1 cellular context compared by ENCODE assay signal in the genomic region with DNA sequence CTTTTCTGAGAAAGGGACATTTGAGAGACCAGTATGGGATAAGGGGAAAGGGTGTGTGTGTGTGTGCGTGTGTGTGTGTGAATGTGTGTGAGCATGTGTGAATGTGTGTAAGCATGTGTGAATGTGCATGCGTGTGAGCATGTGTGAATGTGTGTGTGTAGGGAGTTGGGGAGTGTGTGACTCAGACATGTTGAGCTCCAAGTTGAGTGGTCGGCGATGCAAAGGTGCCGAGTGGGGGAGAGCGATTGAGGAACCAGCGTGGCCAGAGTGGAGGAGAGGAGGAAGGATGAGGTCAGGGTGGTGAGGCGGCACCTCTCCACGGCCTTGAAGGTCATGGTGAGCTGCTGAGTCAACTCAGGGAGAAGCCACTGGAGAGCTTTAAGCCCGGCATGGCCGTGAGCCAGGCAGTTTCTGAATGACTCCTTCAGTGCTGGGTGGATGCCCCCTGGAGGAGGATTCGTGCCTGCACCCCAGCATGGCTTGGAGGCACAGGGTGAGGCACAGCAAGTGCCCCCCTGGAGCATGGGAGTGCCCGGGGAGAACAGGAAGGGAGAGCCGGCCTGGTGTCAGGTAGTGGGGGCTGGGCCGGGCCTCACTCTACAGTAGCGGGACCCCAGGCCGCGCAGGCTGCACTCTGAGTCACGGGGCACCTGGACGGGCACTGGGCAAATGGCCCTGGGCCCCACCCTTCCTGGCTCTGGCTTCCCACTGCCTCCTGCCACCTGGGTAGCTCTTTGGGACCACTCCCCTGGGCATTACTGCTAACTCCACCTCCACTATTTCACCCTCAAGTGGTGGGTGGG.
TF ChIP-seq lines count a peak whose summit lies in the region.

No MANE protein-coding gene starts in this region.

TF ChIP-seq in K562, 482 proteins besides CTCF, POLR2A, EP300 and RAD21 (continues in another document):
- TF ChIP-seq XRCC5 (IDR thresholded peaks at IDR 0.05; ENCODE audit: low read depth, low read length), result peak; percentile 32; the same call in 1 of the 2 replicates
- no peak for TF ChIP-seq U2AF2 (optimal IDR thresholded peaks at IDR 0.05; ENCODE audit: low read depth, low read length)
- no peak for TF ChIP-seq TEAD2 (tag; IDR thresholded peaks at IDR 0.05)
- 0 out of 2 replicates have a peak, but pooled peaks have one; percentile 40 for TF ChIP-seq MGA (IDR thresholded peaks at IDR 0.05)
- TF ChIP-seq MIER1 (IDR thresholded peaks at IDR 0.05; ENCODE audit: low read depth), result no peak; the same call in 1 of the 2 replicates
- no peak for TF ChIP-seq PTBP1 (IDR thresholded peaks at IDR 0.05; ENCODE audit: low read depth, low read length)
- TF ChIP-seq CREM (IDR thresholded peaks at IDR 0.05; ENCODE audit: low read depth), result peak; percentile 69
- no peak for TF ChIP-seq ZNF184 (CRISPR knock-in tag; IDR thresholded peaks at IDR 0.05)
- no peak for TF ChIP-seq RBM34 (IDR thresholded peaks at IDR 0.05; ENCODE audit: borderline replicate concordance, insufficient read depth, low read length)
- peak in 1 of 2 experiments; percentile 40; a peak in 1 of 4 replicates for TF ChIP-seq MAZ (CRISPR knock-in tag; conservative IDR thresholded peaks at IDR 0.05 in 1 of 2, IDR thresholded peaks at IDR 0.05 in 1 of 2)
- no peak for TF ChIP-seq RBM14 (IDR thresholded peaks at IDR 0.05; ENCODE audit: borderline replicate concordance, insufficient read depth, low read depth, low read length)
- TF ChIP-seq CHD4 (IDR thresholded peaks at IDR 0.05; ENCODE audit: insufficient read depth, insufficient replicate concordance, low read depth, low read length, poor library complexity, severe bottlenecking), result no peak
- TF ChIP-seq ZFP36 (IDR thresholded peaks at IDR 0.05; ENCODE audit: low read depth, low read length, partially characterized antibody), result no peak
- TF ChIP-seq EHMT2 (IDR thresholded peaks at IDR 0.05), result peak; percentile 89; the same call in 1 of the 2 replicates
- TF ChIP-seq, protein P1, sequence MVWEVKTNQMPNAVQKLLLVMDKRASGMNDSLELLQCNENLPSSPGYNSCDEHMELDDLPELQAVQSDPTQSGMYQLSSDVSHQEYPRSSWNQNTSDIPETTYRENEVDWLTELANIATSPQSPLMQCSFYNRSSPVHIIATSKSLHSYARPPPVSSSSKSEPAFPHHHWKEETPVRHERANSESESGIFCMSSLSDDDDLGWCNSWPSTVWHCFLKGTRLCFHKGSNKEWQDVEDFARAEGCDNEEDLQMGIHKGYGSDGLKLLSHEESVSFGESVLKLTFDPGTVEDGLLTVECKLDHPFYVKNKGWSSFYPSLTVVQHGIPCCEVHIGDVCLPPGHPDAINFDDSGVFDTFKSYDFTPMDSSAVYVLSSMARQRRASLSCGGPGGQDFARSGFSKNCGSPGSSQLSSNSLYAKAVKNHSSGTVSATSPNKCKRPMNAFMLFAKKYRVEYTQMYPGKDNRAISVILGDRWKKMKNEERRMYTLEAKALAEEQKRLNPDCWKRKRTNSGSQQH (CRISPR knock-in tag; IDR thresholded peaks at IDR 0.05), result peak; percentile 93
- TF ChIP-seq HDAC8 (tag; IDR thresholded peaks at IDR 0.05), result peak; percentile 52; the same call in 1 of the 2 replicates
- no peak for TF ChIP-seq HMG20A (CRISPR knock-in tag; conservative IDR thresholded peaks at IDR 0.05)
- TF ChIP-seq RBM15 (IDR thresholded peaks at IDR 0.05; ENCODE audit: insufficient read depth, low read length), result no peak
- no peak for TF ChIP-seq POU5F1 (IDR thresholded peaks at IDR 0.05; ENCODE audit: borderline replicate concordance, low read depth, low read length, partially characterized antibody)
- no peak for TF ChIP-seq GABPB2 (CRISPR knock-in tag; conservative IDR thresholded peaks at IDR 0.05)
- no peak for TF ChIP-seq E2F3 (CRISPR knock-in tag; IDR thresholded peaks at IDR 0.05)
- peak; percentile 81 for TF ChIP-seq NFE2 (IDR thresholded peaks at IDR 0.05; ENCODE audit: low read depth)
- TF ChIP-seq KDM4B (IDR thresholded peaks at IDR 0.05; ENCODE audit: borderline replicate concordance in 2 of 2, low read depth in 1 of 2), result peak in 1 of 2 experiments; percentile 60; a peak in 1 of 4 replicates
- peak; percentile 75; the same call in 1 of the 2 replicates for TF ChIP-seq EP400 (IDR thresholded peaks at IDR 0.05)
- TF ChIP-seq, protein P2, sequence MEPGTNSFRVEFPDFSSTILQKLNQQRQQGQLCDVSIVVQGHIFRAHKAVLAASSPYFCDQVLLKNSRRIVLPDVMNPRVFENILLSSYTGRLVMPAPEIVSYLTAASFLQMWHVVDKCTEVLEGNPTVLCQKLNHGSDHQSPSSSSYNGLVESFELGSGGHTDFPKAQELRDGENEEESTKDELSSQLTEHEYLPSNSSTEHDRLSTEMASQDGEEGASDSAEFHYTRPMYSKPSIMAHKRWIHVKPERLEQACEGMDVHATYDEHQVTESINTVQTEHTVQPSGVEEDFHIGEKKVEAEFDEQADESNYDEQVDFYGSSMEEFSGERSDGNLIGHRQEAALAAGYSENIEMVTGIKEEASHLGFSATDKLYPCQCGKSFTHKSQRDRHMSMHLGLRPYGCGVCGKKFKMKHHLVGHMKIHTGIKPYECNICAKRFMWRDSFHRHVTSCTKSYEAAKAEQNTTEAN (CRISPR knock-in tag; IDR thresholded peaks at IDR 0.05), result peak; percentile 53; the same call in 1 of the 2 replicates
- no peak for TF ChIP-seq CBX1 (IDR thresholded peaks at IDR 0.05; ENCODE audit: low read depth)
- peak; percentile 33; the same call in 1 of the 2 replicates for TF ChIP-seq NFATC3 (IDR thresholded peaks at IDR 0.05)
- peak; percentile 53 to 67 for TF ChIP-seq NRF1 (conservative IDR thresholded peaks at IDR 0.05 in 1 of 2, IDR thresholded peaks at IDR 0.05 in 1 of 2)
- peak; percentile 49; the same call in 1 of the 2 replicates for TF ChIP-seq IRF9 (tag; IDR thresholded peaks at IDR 0.05)
- TF ChIP-seq MTA2 (IDR thresholded peaks at IDR 0.05; ENCODE audit: low read depth), result peak; percentile 56
